ENCODE assay signal across 10 cellular contexts in the genomic region with DNA sequence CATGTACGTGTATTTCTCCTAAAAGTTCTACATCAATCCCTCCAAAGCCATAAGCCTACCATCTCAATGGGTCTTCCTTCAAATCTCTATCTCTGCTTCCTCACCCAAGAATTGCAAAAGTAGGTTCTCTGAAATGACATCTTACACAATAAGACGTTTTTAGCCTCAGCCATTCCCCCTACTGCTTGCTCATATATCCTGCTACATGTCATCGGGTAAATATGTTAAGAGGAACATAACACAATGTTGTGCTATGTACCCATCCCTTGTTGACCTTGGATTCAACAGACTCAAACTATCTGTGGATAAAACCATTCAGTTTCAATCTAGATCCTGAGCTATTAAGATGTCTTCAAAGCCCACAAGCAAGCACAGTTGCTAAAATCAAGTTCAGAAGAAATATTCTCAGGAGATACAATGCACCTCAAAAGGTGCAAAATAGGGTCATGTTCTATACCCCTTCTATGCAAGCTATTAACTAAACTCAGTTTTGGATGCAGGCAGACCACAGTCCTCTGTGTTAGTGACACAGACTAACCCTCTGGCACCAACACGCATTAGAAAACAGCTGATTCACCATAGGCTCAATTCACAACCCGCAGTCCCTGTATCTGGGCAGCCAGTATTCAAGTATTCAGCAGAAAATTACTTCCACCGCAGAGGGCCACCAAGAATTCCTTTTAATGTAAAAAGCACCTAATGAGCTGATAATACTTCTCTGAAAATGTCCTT. TPM values are rescaled to one million over a fixed set of nuclear protein-coding genes. Genes with fewer than 3 reads are reported as not detected.
A peak's percentile ranks its signal among the peaks of the same experiment; 100 is the strongest.
DNase-seq lines count a peak whose midpoint lies in the region; TF ChIP-seq lines count a peak whose summit lies in the region.
"Had no signal": no experiment of that assay in that cellular context is flagged by ENCODE, and none has a peak within 500 bp of the region (broad histone marks: within the 10 kb centered on the region; RNA-seq: fewer than 3 reads in every experiment).

No MANE protein-coding gene starts in this region.

- H4K12ac ChIP-seq in trophoblast cell (ENCODE audit: low read depth, low read length), result no peak overlapping the region

- DNase-seq in GM03348 (ENCODE audit: low spot score), result peak; percentile 26
- DNase-seq in NOMO-1 treated with dmso at 0.1 percent for 144 hours (lab: John Stamatoyannopoulos, UW; ENCODE audit: unreplicated experiment), result peak; percentile 32
- no peak for DNase-seq in epithelial cell of prostate (ENCODE audit: low read depth, low spot score)
- DNase-seq in trophoblast cell, result peak; percentile 53 to 73
- DNase-seq in hepatocyte (ENCODE audit: low spot score), result no peak
- no peak for DNase-seq in NCI-H2107 treated with DMSO at 0.1 percent for 48 hours (lab: John Stamatoyannopoulos, UW; ENCODE audit: unreplicated experiment)
- no peak for DNase-seq in stimulated activated CD4-positive, alpha-beta T cell treated with anti-CD3 and anti-CD28 coated beads, Interleukin-12 subunit alpha, Interleukin-12 subunit beta, amount 100 ng/mL, for 4 hours
- DNase-seq: activated T-cell treated with anti-CD3 and anti-CD28 coated beads, Interleukin-2, amount 50 U/mL, for 48 hours; cerebellar nuclear complex; NCI-H2107 had no signal

- H3K4ac ChIP-seq in trophoblast cell (ENCODE audit: low read depth, low read length), result no peak overlapping the region

- H3K79me1 ChIP-seq in trophoblast cell (ENCODE audit: low read length), result no peaks in the 10 kb centered on the region

- H2AFZ ChIP-seq in trophoblast cell (ENCODE audit: insufficient read depth, low read length, poor library complexity) (no peak overlapping the region), hepatocyte (no peak overlapping the region)

- H3K23ac ChIP-seq in trophoblast cell (ENCODE audit: low read length), result no peak overlapping the region

- no peak overlapping the region for H2BK120ac ChIP-seq in trophoblast cell (ENCODE audit: insufficient read depth, low read length, poor library complexity)

- H3K36me3 ChIP-seq in trophoblast cell (ENCODE audit: control insufficient read depth in 1 of 2, insufficient read depth in 2 of 2, low read length in 2 of 2) (peaks cover 0 to 1% of the 10 kb centered on the region in 2 experiments), hepatocyte (replicated peaks; ENCODE audit: insufficient read depth, low read depth) (no peaks in the 10 kb centered on the region)

- no CpG with 5 or more reads among the region's 6 CpGs for WGBS in trophoblast cell (ENCODE audit: extremely low coverage, insufficient coverage, insufficient read length)
- WGBS in hepatocyte (ENCODE audit: low lambda C conversion rate, missing lambda C conversion rate), result 77% methylated on average over 6 of the region's 6 CpGs

- no peak overlapping the region for H3K4me2 ChIP-seq in trophoblast cell (ENCODE audit: low read length)
- no peak overlapping the region for H3K4me2 ChIP-seq in hepatocyte

- no peak overlapping the region for H3K9ac ChIP-seq in trophoblast cell (ENCODE audit: low read length)

- H4K91ac ChIP-seq in trophoblast cell (ENCODE audit: low read depth, low read length), result no peak overlapping the region

- H3K9me2 ChIP-seq in hepatocyte (replicated peaks; ENCODE audit: insufficient read depth), result no peaks in the 10 kb centered on the region

- H3K18ac ChIP-seq in trophoblast cell (ENCODE audit: low read length), result no peak overlapping the region

- no peaks in the 10 kb centered on the region for H3K79me2 ChIP-seq in trophoblast cell (ENCODE audit: control insufficient read depth, insufficient read depth, low read length, poor library complexity)
- no peaks in the 10 kb centered on the region for H3K79me2 ChIP-seq in hepatocyte

- peaks cover 3 to 5% of the 10 kb centered on the region in 2 experiments for H3K4me1 ChIP-seq in trophoblast cell (ENCODE audit: control insufficient read depth in 1 of 2, insufficient read depth in 2 of 2, low read length in 2 of 2)
- no peaks in the 10 kb centered on the region for H3K4me1 ChIP-seq in hepatocyte (ENCODE audit: insufficient read depth)

- no peak for TF ChIP-seq CTCF in hepatocyte (IDR thresholded peaks at IDR 0.05; ENCODE audit: poor library complexity)

- H4K20me1 ChIP-seq in hepatocyte (ENCODE audit: insufficient read depth, poor library complexity, severe bottlenecking), result no peaks in the 10 kb centered on the region

- no peak overlapping the region for H4K8ac ChIP-seq in trophoblast cell (ENCODE audit: low read depth, low read length)

- H2AK5ac ChIP-seq in trophoblast cell (ENCODE audit: low read length), result no peak overlapping the region

- H3K27me3 ChIP-seq in trophoblast cell (ENCODE audit: insufficient read depth, low read length) (no peaks in the 10 kb centered on the region), hepatocyte (no peaks in the 10 kb centered on the region)

- H3K27ac ChIP-seq in epithelial cell of prostate (peak overlapping the region; percentile 93), trophoblast cell (ENCODE audit: low read depth, low read length) (no peak overlapping the region), hepatocyte (no peak overlapping the region)

- no peaks in the 10 kb centered on the region for H3K9me3 ChIP-seq in trophoblast cell (ENCODE audit: insufficient read depth, low read depth, low read length)
- no peaks in the 10 kb centered on the region for H3K9me3 ChIP-seq in hepatocyte (ENCODE audit: low read depth)

- no peak overlapping the region for H3K14ac ChIP-seq in trophoblast cell (ENCODE audit: low read length)

- no peak overlapping the region for H2BK5ac ChIP-seq in trophoblast cell (ENCODE audit: low read depth, low read length, poor library complexity)

- no peak overlapping the region for H2BK12ac ChIP-seq in trophoblast cell (ENCODE audit: low read length)

- H3K4me3 ChIP-seq in trophoblast cell (ENCODE audit: low read depth, low read length), result no peak overlapping the region
- no peak overlapping the region for H3K4me3 ChIP-seq in hepatocyte

RNA-seq across cellular contexts. Expression of a gene that starts 56.8 kb away (rescaled TPM):
- 4.9 and 5.1 TPM in 2 replicates for polyA plus RNA-seq in trophoblast cell (2013)
- 23.9 and 35.1 TPM in 2 replicates for total RNA-seq in hepatocyte
- 23.5 and 32.0 TPM in 2 replicates for polyA plus RNA-seq in hepatocyte

Comparison
In these comparisons a context has a peak if more than half of its experiments do, and no peak if none do; other contexts are left out.
1. DNase-seq: peak in GM03348 (single experiment), NOMO-1 treated with dmso at 0.1 percent for 144 hours (single experiment) and trophoblast cell (2 of 2); none in epithelial cell of prostate (single experiment), hepatocyte (single experiment), NCI-H2107 treated with DMSO at 0.1 percent for 48 hours (single experiment) and stimulated activated CD4-positive, alpha-beta T cell treated with anti-CD3 and anti-CD28 coated beads, Interleukin-12 subunit alpha, Interleukin-12 subunit beta, amount 100 ng/mL, for 4 hours (single experiment).